In the genomic region with DNA sequence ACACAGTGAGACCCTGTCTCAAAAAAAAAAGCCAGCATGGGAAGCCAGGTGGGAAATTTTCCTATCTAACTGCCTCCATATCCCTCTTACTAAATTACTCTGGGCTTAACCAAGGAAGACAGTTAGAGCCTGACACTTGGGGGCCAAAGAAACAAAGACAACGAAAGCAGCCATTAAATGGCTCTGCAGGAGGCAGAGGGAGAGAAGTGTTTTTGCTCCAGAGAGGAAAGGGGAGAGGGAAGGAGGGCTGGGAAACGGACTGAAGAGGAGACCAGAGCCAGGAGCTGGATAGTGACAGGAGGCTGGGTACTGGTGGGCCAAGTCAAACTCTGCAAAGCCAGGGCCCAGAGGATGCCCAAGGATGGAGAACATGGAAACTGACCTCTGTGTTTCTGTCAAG, we compare ENCODE assay signal across 28 cellular contexts.
"Had no signal": no experiment of that assay in that cellular context is flagged by ENCODE, and none has a peak within 500 bp of the region (broad histone marks: within the 10 kb centered on the region; RNA-seq: fewer than 3 reads in every experiment).

No MANE protein-coding gene starts in this region.

- DNase-seq: activated CD4-positive, alpha-beta T cell treated with anti-CD3 and anti-CD28 coated beads for 1 hour; activated CD4-positive, alpha-beta T cell treated with anti-CD3 and anti-CD28 coated beads, Interleukin-2, amount 50 U/mL, for 1 hour; activated CD8-positive, alpha-beta T cell treated with anti-CD3 and anti-CD28 coated beads, Interleukin-2, amount 10 ng/mL, durations not matched to agents 7 days and 5 days; activated gamma-delta T cell treated with Interleukin-2 at 50 U/mL for 16 hours; brain microvascular endothelial cell; caudate nucleus; dermis blood vessel endothelial cell; effector memory CD4-positive, alpha-beta T cell; esophagus squamous epithelium; heart left ventricle; left ventricle myocardium superior; mammary epithelial cell; midbrain; occipital lobe; posterior cingulate gyrus; stimulated activated CD4-positive, alpha-beta T cell treated with anti-CD3 and anti-CD28 coated beads, Interleukin-2, amount 100 ng/mL, for 24 hours; stimulated activated naive CD8-positive, alpha-beta T cell treated with anti-CD3 and anti-CD28 coated beads, Interleukin-15, amount 100 ng/mL, for 72 hours; T-helper 1 cell; tibial artery; WERI-Rb-1 had no signal

- H3K9me3 ChIP-seq: ascending aorta had no signal

- H3K27ac Mint-ChIP-seq: activated naive CD4-positive, alpha-beta T cell treated with anti-CD3 and anti-CD28 coated beads, Interleukin-2, amount 50 U/mL, for 72 hours; activated T-helper 1 cell treated with anti-CD3 and anti-CD28 coated beads, Interleukin-12 subunit alpha, Interleukin-12 subunit beta, Interleukin-2, Interleukin-4 antibody, amounts not matched to agents 30 ng/mL and 10 ng/mL and 1 ng/mL, durations not matched to agents 14 hours and 24 hours and 36 hours; nephron; stimulated activated naive CD8-positive, alpha-beta T cell treated with anti-CD3 and anti-CD28 coated beads, Interleukin-15, amount 100 ng/mL, for 72 hours had no signal

- H3K4me1 Mint-ChIP-seq: nephron had no signal

- H3K36me3 ChIP-seq: ascending aorta, brain microvascular endothelial cell, esophagus squamous epithelium, heart left ventricle, tibial artery, WERI-Rb-1 had no signal

- H3K27ac ChIP-seq: ascending aorta, brain microvascular endothelial cell, esophagus squamous epithelium, heart left ventricle, tibial artery, WERI-Rb-1 had no signal

- H3K4me1 ChIP-seq: ascending aorta, esophagus squamous epithelium, heart left ventricle, tibial artery had no signal

- FAIRE-seq: small intestine, TTC549 had no signal

- ATAC-seq: activated CD8-positive, alpha-beta T cell treated with anti-CD3 and anti-CD28 coated beads, Interleukin-2, amount 10 ng/mL, durations not matched to agents 7 days and 5 days; activated naive CD4-positive, alpha-beta T cell treated with anti-CD3 and anti-CD28 coated beads, Interleukin-2, amount 50 U/mL, for 72 hours; heart left ventricle; left ventricle myocardium superior; sciatic nerve; stimulated activated effector memory CD8-positive, alpha-beta T cell treated with anti-CD3 and anti-CD28 coated beads, Interleukin-12 subunit alpha, Interleukin-12 subunit beta, amount 100 ng/mL, for 72 hours; stimulated activated naive CD8-positive, alpha-beta T cell treated with anti-CD3 and anti-CD28 coated beads, Interleukin-15, amount 100 ng/mL, for 72 hours had no signal

- H3K27me3 ChIP-seq: ascending aorta, brain microvascular endothelial cell, heart left ventricle, tibial artery had no signal

- H3K27me3 Mint-ChIP-seq: stimulated activated naive CD8-positive, alpha-beta T cell treated with anti-CD3 and anti-CD28 coated beads, Interleukin-15, amount 100 ng/mL, for 72 hours had no signal

- H3K4me3 Mint-ChIP-seq: activated CD8-positive, alpha-beta T cell treated with anti-CD3 and anti-CD28 coated beads, Interleukin-2, amount 10 ng/mL, durations not matched to agents 7 days and 5 days; activated T-helper 1 cell treated with anti-CD3 and anti-CD28 coated beads, Interleukin-12 subunit alpha, Interleukin-12 subunit beta, Interleukin-2, Interleukin-4 antibody, amounts not matched to agents 30 ng/mL and 10 ng/mL and 1 ng/mL, durations not matched to agents 14 hours and 24 hours and 36 hours; nephron; stimulated activated effector memory CD8-positive, alpha-beta T cell treated with anti-CD3 and anti-CD28 coated beads, Interleukin-12 subunit alpha, Interleukin-12 subunit beta, amount 100 ng/mL, for 72 hours; stimulated activated naive CD8-positive, alpha-beta T cell treated with anti-CD3 and anti-CD28 coated beads, Interleukin-15, amount 100 ng/mL, for 72 hours had no signal

- H3K4me3 ChIP-seq: ascending aorta, esophagus squamous epithelium, heart left ventricle, tibial artery had no signal
